1 cellular context compared by ENCODE assay signal in the genomic region with DNA sequence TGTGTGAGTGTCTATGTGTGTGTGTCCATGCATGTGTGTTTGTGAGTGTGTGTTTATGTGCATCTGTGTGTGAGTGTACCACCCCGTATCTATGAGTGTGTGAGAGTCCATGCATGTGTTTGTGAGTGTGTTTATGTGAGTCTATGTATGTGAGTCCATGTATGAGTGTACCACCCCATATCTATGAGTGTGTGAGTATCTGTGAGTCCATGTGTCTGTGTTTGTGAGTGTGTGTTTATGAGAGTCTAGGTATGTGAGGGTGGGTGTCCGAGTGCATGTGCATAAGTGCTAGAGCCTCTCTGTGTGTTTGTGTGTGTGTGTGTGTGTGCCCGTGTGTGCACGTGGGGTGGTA.
TF ChIP-seq lines count a peak whose summit lies in the region.

No MANE protein-coding gene starts in this region.

TF ChIP-seq in H1, 55 proteins besides CTCF, POLR2A, EP300 and RAD21:
- TF ChIP-seq YY1 (IDR thresholded peaks at IDR 0.05; ENCODE audit: low read depth, low read length) = no peak
